1 cellular context compared by ENCODE assay signal in the genomic region with DNA sequence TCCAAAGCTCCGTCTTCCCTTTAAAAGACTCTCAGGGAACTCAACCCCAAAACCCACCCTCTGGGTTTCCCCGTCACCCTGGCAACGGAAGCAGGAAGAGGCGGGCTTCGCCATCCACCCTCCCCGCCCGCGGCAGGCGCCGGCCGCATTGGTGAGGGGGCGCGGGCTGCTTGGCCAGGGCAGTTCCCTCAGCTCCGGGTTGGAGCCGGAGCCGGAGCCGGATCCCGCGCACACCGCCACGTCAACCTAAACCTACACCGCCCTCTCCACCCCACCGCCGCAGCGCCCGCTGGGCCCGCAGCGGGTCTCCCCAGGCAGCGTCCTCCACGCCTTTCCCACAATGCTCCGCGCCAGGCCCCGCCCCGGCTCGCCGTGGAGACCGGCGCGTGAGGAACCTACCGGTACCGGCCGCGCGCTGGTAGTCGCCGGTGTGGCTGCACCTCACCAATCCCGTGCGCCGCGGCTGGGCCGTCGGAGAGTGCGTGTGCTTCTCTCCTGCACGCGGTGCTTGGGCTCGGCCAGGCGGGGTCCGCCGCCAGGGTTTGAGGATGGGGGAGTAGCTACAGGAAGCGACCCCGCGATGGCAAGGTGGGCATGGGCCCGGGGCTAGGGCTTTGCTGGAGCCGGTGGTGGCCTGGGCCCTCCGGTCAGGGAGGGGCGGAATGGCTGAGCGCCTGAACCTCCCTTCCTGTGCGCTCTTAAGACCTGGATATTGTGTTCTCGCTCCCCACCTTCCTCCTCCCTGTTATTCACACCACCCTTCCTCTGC.
TF ChIP-seq lines count a peak whose summit lies in the region.

A gene with protein sequence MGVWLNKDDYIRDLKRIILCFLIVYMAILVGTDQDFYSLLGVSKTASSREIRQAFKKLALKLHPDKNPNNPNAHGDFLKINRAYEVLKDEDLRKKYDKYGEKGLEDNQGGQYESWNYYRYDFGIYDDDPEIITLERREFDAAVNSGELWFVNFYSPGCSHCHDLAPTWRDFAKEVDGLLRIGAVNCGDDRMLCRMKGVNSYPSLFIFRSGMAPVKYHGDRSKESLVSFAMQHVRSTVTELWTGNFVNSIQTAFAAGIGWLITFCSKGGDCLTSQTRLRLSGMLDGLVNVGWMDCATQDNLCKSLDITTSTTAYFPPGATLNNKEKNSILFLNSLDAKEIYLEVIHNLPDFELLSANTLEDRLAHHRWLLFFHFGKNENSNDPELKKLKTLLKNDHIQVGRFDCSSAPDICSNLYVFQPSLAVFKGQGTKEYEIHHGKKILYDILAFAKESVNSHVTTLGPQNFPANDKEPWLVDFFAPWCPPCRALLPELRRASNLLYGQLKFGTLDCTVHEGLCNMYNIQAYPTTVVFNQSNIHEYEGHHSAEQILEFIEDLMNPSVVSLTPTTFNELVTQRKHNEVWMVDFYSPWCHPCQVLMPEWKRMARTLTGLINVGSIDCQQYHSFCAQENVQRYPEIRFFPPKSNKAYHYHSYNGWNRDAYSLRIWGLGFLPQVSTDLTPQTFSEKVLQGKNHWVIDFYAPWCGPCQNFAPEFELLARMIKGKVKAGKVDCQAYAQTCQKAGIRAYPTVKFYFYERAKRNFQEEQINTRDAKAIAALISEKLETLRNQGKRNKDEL (plus strand): TSS at position 362 of the 769 bp plus-strand sequence. CDS start 1,830 bp downstream, outside the sequence.

TF ChIP-seq in K562, 482 proteins besides CTCF, POLR2A, EP300 and RAD21 (continued from another document and continues in another):
- TF ChIP-seq, protein P1, sequence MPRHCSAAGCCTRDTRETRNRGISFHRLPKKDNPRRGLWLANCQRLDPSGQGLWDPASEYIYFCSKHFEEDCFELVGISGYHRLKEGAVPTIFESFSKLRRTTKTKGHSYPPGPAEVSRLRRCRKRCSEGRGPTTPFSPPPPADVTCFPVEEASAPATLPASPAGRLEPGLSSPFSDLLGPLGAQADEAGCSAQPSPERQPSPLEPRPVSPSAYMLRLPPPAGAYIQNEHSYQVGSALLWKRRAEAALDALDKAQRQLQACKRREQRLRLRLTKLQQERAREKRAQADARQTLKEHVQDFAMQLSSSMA (CRISPR knock-in tag; IDR thresholded peaks at IDR 0.05) = peak; percentile 13; the same call in 1 of the 2 replicates
- TF ChIP-seq, protein P2, sequence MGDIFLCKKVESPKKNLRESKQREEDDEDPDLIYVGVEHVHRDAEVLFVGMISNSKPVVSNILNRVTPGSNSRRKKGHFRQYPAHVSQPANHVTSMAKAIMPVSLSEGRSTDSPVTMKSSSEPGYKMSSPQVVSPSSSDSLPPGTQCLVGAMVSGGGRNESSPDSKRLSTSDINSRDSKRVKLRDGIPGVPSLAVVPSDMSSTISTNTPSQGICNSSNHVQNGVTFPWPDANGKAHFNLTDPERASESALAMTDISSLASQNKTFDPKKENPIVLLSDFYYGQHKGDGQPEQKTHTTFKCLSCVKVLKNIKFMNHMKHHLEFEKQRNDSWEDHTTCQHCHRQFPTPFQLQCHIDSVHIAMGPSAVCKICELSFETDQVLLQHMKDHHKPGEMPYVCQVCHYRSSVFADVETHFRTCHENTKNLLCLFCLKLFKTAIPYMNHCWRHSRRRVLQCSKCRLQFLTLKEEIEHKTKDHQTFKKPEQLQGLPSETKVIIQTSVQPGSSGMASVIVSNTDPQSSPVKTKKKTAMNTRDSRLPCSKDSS (IDR thresholded peaks at IDR 0.05; ENCODE audit: low read depth, partially characterized antibody) = no peak
- no peak for TF ChIP-seq ZNF445 (CRISPR knock-in tag; IDR thresholded peaks at IDR 0.05; ENCODE audit: low read depth)
- TF ChIP-seq, protein P3, sequence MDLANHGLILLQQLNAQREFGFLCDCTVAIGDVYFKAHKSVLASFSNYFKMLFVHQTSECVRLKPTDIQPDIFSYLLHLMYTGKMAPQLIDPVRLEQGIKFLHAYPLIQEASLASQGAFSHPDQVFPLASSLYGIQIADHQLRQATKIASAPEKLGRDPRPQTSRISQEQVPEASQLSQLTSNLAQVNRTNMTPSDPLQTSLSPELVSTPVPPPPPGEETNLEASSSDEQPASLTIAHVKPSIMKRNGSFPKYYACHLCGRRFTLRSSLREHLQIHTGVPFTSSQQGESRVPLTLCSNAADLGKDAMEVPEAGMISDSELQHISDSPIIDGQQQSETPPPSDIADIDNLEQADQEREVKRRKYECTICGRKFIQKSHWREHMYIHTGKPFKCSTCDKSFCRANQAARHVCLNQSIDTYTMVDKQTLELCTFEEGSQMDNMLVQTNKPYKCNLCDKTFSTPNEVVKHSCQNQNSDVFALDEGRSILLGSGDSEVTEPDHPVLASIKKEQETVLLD (IDR thresholded peaks at IDR 0.05) = peak; percentile 77
- TF ChIP-seq RBM17 (IDR thresholded peaks at IDR 0.05; ENCODE audit: borderline replicate concordance, low read depth, low read length) = no peak
- TF ChIP-seq, protein P4, sequence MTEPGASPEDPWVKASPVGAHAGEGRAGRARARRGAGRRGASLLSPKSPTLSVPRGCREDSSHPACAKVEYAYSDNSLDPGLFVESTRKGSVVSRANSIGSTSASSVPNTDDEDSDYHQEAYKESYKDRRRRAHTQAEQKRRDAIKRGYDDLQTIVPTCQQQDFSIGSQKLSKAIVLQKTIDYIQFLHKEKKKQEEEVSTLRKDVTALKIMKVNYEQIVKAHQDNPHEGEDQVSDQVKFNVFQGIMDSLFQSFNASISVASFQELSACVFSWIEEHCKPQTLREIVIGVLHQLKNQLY (CRISPR knock-in tag; conservative IDR thresholded peaks at IDR 0.05) = no peak
- peak; percentile 40; the same call in 1 of the 2 replicates for TF ChIP-seq ETV1 (tag; conservative IDR thresholded peaks at IDR 0.05; ENCODE audit: low read depth)
- 0 out of 2 replicates have a peak, but pooled peaks have one; percentile 46 for TF ChIP-seq JUN (IDR thresholded peaks at IDR 0.05; ENCODE audit: borderline replicate concordance, low read depth, low read length)
- peak; percentile 92; the same call in 1 of the 2 replicates for TF ChIP-seq JUN (CRISPR knock-in tag; IDR thresholded peaks at IDR 0.05; ENCODE audit: borderline replicate concordance)
- TF ChIP-seq, protein P5, sequence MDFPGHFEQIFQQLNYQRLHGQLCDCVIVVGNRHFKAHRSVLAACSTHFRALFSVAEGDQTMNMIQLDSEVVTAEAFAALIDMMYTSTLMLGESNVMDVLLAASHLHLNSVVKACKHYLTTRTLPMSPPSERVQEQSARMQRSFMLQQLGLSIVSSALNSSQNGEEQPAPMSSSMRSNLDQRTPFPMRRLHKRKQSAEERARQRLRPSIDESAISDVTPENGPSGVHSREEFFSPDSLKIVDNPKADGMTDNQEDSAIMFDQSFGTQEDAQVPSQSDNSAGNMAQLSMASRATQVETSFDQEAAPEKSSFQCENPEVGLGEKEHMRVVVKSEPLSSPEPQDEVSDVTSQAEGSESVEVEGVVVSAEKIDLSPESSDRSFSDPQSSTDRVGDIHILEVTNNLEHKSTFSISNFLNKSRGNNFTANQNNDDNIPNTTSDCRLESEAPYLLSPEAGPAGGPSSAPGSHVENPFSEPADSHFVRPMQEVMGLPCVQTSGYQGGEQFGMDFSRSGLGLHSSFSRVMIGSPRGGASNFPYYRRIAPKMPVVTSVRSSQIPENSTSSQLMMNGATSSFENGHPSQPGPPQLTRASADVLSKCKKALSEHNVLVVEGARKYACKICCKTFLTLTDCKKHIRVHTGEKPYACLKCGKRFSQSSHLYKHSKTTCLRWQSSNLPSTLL (IDR thresholded peaks at IDR 0.05) = no peak
- TF ChIP-seq HDAC6 (IDR thresholded peaks at IDR 0.05; ENCODE audit: low read depth, low read length) = no peak
- TF ChIP-seq ZKSCAN1 (IDR thresholded peaks at IDR 0.05; ENCODE audit: low read depth, low read length) = peak; percentile 22; the same call in 1 of the 2 replicates
- TF ChIP-seq NCOA4 (IDR thresholded peaks at IDR 0.05; ENCODE audit: partially characterized antibody) = no peak
- TF ChIP-seq, protein P6, sequence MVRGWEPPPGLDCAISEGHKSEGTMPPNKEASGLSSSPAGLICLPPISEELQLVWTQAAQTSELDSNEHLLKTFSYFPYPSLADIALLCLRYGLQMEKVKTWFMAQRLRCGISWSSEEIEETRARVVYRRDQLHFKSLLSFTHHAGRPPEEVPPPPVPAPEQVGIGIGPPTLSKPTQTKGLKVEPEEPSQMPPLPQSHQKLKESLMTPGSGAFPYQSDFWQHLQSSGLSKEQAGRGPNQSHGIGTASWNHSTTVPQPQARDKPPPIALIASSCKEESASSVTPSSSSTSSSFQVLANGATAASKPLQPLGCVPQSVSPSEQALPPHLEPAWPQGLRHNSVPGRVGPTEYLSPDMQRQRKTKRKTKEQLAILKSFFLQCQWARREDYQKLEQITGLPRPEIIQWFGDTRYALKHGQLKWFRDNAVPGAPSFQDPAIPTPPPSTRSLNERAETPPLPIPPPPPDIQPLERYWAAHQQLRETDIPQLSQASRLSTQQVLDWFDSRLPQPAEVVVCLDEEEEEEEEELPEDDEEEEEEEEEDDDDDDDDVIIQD (CRISPR knock-in tag; IDR thresholded peaks at IDR 0.05) = no peak
- TF ChIP-seq, protein P7, sequence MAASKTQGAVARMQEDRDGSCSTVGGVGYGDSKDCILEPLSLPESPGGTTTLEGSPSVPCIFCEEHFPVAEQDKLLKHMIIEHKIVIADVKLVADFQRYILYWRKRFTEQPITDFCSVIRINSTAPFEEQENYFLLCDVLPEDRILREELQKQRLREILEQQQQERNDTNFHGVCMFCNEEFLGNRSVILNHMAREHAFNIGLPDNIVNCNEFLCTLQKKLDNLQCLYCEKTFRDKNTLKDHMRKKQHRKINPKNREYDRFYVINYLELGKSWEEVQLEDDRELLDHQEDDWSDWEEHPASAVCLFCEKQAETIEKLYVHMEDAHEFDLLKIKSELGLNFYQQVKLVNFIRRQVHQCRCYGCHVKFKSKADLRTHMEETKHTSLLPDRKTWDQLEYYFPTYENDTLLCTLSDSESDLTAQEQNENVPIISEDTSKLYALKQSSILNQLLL (CRISPR knock-in tag; IDR thresholded peaks at IDR 0.05; ENCODE audit: borderline replicate concordance) = no peak
- no peak for TF ChIP-seq NFE2L1 (tag; IDR thresholded peaks at IDR 0.05; ENCODE audit: borderline replicate concordance, low read depth)
- TF ChIP-seq ZFP36 (IDR thresholded peaks at IDR 0.05; ENCODE audit: low read depth, low read length, partially characterized antibody) = no peak
- no peak for TF ChIP-seq TCF7L2 (IDR thresholded peaks at IDR 0.05; ENCODE audit: low read depth, low read length)
- TF ChIP-seq HDAC1 (IDR thresholded peaks at IDR 0.05) = peak in 1 of 2 experiments; percentile 92; a peak in 2 of 4 replicates
- TF ChIP-seq ZNF717 (CRISPR knock-in tag; IDR thresholded peaks at IDR 0.05) = no peak
- TF ChIP-seq, protein P8, sequence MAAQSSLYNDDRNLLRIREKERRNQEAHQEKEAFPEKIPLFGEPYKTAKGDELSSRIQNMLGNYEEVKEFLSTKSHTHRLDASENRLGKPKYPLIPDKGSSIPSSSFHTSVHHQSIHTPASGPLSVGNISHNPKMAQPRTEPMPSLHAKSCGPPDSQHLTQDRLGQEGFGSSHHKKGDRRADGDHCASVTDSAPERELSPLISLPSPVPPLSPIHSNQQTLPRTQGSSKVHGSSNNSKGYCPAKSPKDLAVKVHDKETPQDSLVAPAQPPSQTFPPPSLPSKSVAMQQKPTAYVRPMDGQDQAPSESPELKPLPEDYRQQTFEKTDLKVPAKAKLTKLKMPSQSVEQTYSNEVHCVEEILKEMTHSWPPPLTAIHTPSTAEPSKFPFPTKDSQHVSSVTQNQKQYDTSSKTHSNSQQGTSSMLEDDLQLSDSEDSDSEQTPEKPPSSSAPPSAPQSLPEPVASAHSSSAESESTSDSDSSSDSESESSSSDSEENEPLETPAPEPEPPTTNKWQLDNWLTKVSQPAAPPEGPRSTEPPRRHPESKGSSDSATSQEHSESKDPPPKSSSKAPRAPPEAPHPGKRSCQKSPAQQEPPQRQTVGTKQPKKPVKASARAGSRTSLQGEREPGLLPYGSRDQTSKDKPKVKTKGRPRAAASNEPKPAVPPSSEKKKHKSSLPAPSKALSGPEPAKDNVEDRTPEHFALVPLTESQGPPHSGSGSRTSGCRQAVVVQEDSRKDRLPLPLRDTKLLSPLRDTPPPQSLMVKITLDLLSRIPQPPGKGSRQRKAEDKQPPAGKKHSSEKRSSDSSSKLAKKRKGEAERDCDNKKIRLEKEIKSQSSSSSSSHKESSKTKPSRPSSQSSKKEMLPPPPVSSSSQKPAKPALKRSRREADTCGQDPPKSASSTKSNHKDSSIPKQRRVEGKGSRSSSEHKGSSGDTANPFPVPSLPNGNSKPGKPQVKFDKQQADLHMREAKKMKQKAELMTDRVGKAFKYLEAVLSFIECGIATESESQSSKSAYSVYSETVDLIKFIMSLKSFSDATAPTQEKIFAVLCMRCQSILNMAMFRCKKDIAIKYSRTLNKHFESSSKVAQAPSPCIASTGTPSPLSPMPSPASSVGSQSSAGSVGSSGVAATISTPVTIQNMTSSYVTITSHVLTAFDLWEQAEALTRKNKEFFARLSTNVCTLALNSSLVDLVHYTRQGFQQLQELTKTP (IDR thresholded peaks at IDR 0.05; ENCODE audit: low read depth in 1 of 2, partially characterized antibody in 2 of 2) = peak in 1 of 2 experiments; percentile 76
- no peak for TF ChIP-seq SMAD1 (IDR thresholded peaks at IDR 0.05; ENCODE audit: low read depth, low read length, partially characterized antibody)
- TF ChIP-seq ZNF184 (CRISPR knock-in tag; IDR thresholded peaks at IDR 0.05) = no peak
- TF ChIP-seq, protein P9, sequence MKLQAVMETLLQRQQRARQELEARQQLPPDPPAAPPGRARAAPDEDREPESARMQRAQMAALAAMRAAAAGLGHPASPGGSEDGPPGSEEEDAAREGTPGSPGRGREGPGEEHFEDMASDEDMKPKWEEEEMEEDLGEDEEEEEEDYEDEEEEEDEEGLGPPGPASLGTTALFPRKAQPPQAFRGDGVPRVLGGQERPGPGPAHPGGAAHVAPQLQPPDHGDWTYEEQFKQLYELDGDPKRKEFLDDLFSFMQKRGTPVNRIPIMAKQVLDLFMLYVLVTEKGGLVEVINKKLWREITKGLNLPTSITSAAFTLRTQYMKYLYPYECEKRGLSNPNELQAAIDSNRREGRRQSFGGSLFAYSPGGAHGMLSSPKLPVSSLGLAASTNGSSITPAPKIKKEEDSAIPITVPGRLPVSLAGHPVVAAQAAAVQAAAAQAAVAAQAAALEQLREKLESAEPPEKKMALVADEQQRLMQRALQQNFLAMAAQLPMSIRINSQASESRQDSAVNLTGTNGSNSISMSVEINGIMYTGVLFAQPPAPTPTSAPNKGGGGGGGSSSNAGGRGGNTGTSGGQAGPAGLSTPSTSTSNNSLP (IDR thresholded peaks at IDR 0.05; ENCODE audit: borderline replicate concordance, low read depth, low read length) = no peak
- TF ChIP-seq POLR2G (IDR thresholded peaks at IDR 0.05; ENCODE audit: low read depth, low read length) = peak; percentile 99
- peak in 1 of 2 experiments; percentile 45; a peak in 1 of 4 replicates for TF ChIP-seq ETV6 (IDR thresholded peaks at IDR 0.05; ENCODE audit: borderline replicate concordance in 1 of 2, low read depth in 2 of 2, low read length in 1 of 2)
- TF ChIP-seq ETV6 (CRISPR knock-in tag; IDR thresholded peaks at IDR 0.05; ENCODE audit: borderline replicate concordance) = peak; percentile 91; the same call in 1 of the 2 replicates
- no peak for TF ChIP-seq PTBP1 (IDR thresholded peaks at IDR 0.05; ENCODE audit: low read depth, low read length)
- no peak for TF ChIP-seq KLF16 (IDR thresholded peaks at IDR 0.05)
- 0 out of 2 replicates have a peak, but pooled peaks have one; percentile 26 for TF ChIP-seq TAF7 (tag; IDR thresholded peaks at IDR 0.05)
- TF ChIP-seq ZNF212 (CRISPR knock-in tag; IDR thresholded peaks at IDR 0.05) = no peak
